Comparison of ENCODE assay signal across 19 cellular contexts in the genomic region with DNA sequence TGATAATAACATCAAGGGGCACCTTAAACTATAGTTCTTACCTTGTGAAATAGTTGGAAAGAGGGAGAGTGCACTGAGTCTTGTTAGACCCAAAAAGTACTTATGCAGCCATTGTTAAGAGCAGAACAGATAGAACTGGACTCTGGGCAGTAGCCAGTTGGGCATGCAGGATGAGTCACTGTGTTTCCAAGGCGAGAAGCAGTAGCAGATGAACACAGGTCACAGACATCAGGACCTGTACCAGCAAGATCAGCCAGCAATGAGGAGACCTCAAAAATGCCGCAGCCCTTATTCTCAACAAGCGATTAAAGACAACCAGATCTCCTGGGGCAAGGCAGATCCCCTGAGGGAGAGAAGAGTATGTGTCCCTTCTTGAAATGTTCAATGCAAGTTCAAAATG.
A peak's percentile ranks its signal among the peaks of the same experiment; 100 is the strongest.
DNase-seq lines count a peak whose midpoint lies in the region; ATAC-seq, FAIRE-seq and TF ChIP-seq lines count a peak whose summit lies in the region.
"Had no signal": no experiment of that assay in that cellular context is flagged by ENCODE, and none has a peak within 500 bp of the region (broad histone marks: within the 10 kb centered on the region; RNA-seq: fewer than 3 reads in every experiment).

No MANE protein-coding gene starts in this region.

- no peak for TF ChIP-seq CTCF in RWPE2 (IDR thresholded peaks at IDR 0.05; ENCODE audit: poor library complexity, severe bottlenecking)
- TF ChIP-seq CTCF in nephron progenitor cell (IDR thresholded peaks at IDR 0.05), result no peak
- no peak for TF ChIP-seq CTCF in D721Med (IDR thresholded peaks at IDR 0.05; ENCODE audit: insufficient read depth, missing control alignments)
- TF ChIP-seq CTCF in spleen (IDR thresholded peaks at IDR 0.05 in 8 of 11, conservative IDR thresholded peaks at IDR 0.05 in 3 of 11), result no peak

- ATAC-seq in RWPE2 (ENCODE audit: low read depth), result peak; percentile 42; the same call in 1 of the 3 replicates
- ATAC-seq: activated naive CD4-positive, alpha-beta T cell treated with anti-CD3 and anti-CD28 coated beads, Interleukin-2, amount 50 U/mL, for 72 hours had no signal

- H3K4me1 Mint-ChIP-seq in nephron progenitor cell, result no peaks in the 10 kb centered on the region

- H3K36me3 Mint-ChIP-seq in nephron progenitor cell (ENCODE audit: low read depth), result peaks cover 45% of the 10 kb centered on the region
- H3K36me3 Mint-ChIP-seq: activated naive CD4-positive, alpha-beta T cell treated with anti-CD3 and anti-CD28 coated beads, Interleukin-2, amount 50 U/mL, for 72 hours had no signal

- H3K9me3 ChIP-seq in RWPE2 (ENCODE audit: severe bottlenecking) (no peaks in the 10 kb centered on the region), spleen (no peaks in the 10 kb centered on the region)
- H3K9me3 ChIP-seq: SJSA1, transverse colon had no signal

- no peaks in the 10 kb centered on the region for H3K27me3 ChIP-seq in RWPE2 (ENCODE audit: insufficient read depth, poor library complexity, severe bottlenecking)
- no peaks in the 10 kb centered on the region for H3K27me3 ChIP-seq in spleen (replicated peaks in 1 of 7)
- H3K27me3 ChIP-seq: SJSA1, transverse colon had no signal

- no peak overlapping the region for H3K4me3 Mint-ChIP-seq in nephron progenitor cell
- H3K4me3 Mint-ChIP-seq: CD14-positive monocyte had no signal

- H3K4me1 ChIP-seq in RWPE2 (ENCODE audit: insufficient read depth, poor library complexity, severe bottlenecking), result no peaks in the 10 kb centered on the region
- peaks cover 0 to 10% (median 0%) of the 10 kb centered on the region in 6 donors for H3K4me1 ChIP-seq in spleen
- H3K4me1 ChIP-seq: SJSA1, transverse colon had no signal

- intact Hi-C loops in spleen (cut with DNase I; ENCODE audit: low total_unique reads), result no loop called here

- 88 to 99% (median 96%) methylated on average over 2 to 3 of the region's 3 CpGs for WGBS in spleen, 5 donors

- H3K4me3 ChIP-seq in RWPE2 (ENCODE audit: severe bottlenecking) (no peak overlapping the region), spleen (no peak overlapping the region)
- H3K4me3 ChIP-seq: SJSA1, transverse colon had no signal

- peak overlapping the region; percentile 60 for H3K27ac Mint-ChIP-seq in nephron progenitor cell
- H3K27ac Mint-ChIP-seq: activated naive CD4-positive, alpha-beta T cell treated with anti-CD3 and anti-CD28 coated beads, Interleukin-2, amount 50 U/mL, for 72 hours; CD14-positive monocyte had no signal

- no peak for TF ChIP-seq POLR2A in GM12892 (IDR thresholded peaks at IDR 0.05; ENCODE audit: low read depth, low read length)
- no peak for TF ChIP-seq POLR2A in spleen (IDR thresholded peaks at IDR 0.05)

- H3K27ac ChIP-seq in RWPE2 (ENCODE audit: poor library complexity, severe bottlenecking) (no peak overlapping the region), spleen (no peak overlapping the region)
- H3K27ac ChIP-seq: KMS-11, SJSA1, transverse colon had no signal

- H3K27me3 Mint-ChIP-seq in nephron progenitor cell (ENCODE audit: low read depth, poor library complexity), result peaks cover 4% of the 10 kb centered on the region

- DNase-seq in GM04504 (ENCODE audit: low read depth) (peak; percentile 19), RWPE2 (ENCODE audit: low spot score) (no peak), fibroblast of gingiva (ENCODE audit: low read depth) (peak; percentile 33), nephron progenitor cell (no peak), D721Med (ENCODE audit: insufficient read length, low spot score) (no peak), GM12892 (ENCODE audit: insufficient read length) (no peak), spleen (no peak)
- DNase-seq: activated CD4-positive, alpha-beta T cell treated with anti-CD3 and anti-CD28 coated beads for 4 hours; cerebellar nuclear complex; glutamatergic neuron; NCI-H1436; NCI-H510A treated with DMSO at 0.1 percent for 48 hours; transverse colon had no signal

- no peaks in the 10 kb centered on the region for H3K36me3 ChIP-seq in RWPE2 (ENCODE audit: low read depth)
- peaks cover 0 to 77% (median 16%) of the 10 kb centered on the region in 6 donors for H3K36me3 ChIP-seq in spleen
- H3K36me3 ChIP-seq: SJSA1, transverse colon had no signal

- H3K9me3 Mint-ChIP-seq in nephron progenitor cell, result no peaks in the 10 kb centered on the region
- H3K9me3 Mint-ChIP-seq: activated naive CD4-positive, alpha-beta T cell treated with anti-CD3 and anti-CD28 coated beads, Interleukin-2, amount 50 U/mL, for 72 hours had no signal

- FAIRE-seq in D721Med (lab: Jason Lieb, UNC) (no peak), GM12892 (lab: Jason Lieb, UNC) (no peak)
- FAIRE-seq: GM12891, keratinocyte had no signal

Comparison
In these comparisons a context has a peak if more than half of its experiments do, and no peak if none do; other contexts are left out.
1. DNase-seq: peak in GM04504 (single experiment) and fibroblast of gingiva (single experiment); none in RWPE2 (single experiment), nephron progenitor cell (single experiment), D721Med (single experiment), GM12892 (single experiment) and spleen (single experiment).